ENCODE assay signal across 18 cellular contexts in genomic region chr12:3363608-3364007, GRCh38.
DNase-seq lines count a peak whose midpoint lies in the region; ATAC-seq and TF ChIP-seq lines count a peak whose summit lies in the region.
"Had no signal": no experiment of that assay in that cellular context is flagged by ENCODE, and none has a peak within 500 bp of the region (broad histone marks: within the 10 kb centered on the region; RNA-seq: fewer than 3 reads in every experiment).

No MANE protein-coding gene starts in this region.

- DNase-seq in Right ventricle myocardium inferior (ENCODE audit: missing footprints) = no peak
- DNase-seq in left ventricle myocardium inferior = no peak
- DNase-seq in UCSD-AML1 (lab: John Stamatoyannopoulos, UW; ENCODE audit: unreplicated experiment) = peak; percentile 34
- DNase-seq in left lobe of liver (ENCODE audit: low spot score) = no peak
- no peak for DNase-seq in upper lobe of right lung
- no peak for DNase-seq in erythroblast (lab: John Stamatoyannopoulos, UW)
- DNase-seq in activated CD4-positive, alpha-beta T cell treated with anti-CD3 and anti-CD28 coated beads, Interleukin-2, amount 10 ng/mL, durations not matched to agents 7 days and 5 days = no peak
- DNase-seq: activated CD4-positive, CD25-positive, alpha-beta regulatory T cell treated with anti-CD3 and anti-CD28 coated beads, Interleukin-2, amount 50 U/mL, for 72 hours; CD8-positive, alpha-beta memory T cell; IMR-90; midbrain; MM.1S; stimulated activated CD4-positive, alpha-beta T cell treated with anti-CD3 and anti-CD28 coated beads, Interleukin-4, amount 100 ng/mL, for 4 hours; T-helper 1 cell; upper lobe of left lung had no signal

- peaks cover 11% of the 10 kb centered on the region for H3K4me1 ChIP-seq in left ventricle myocardium inferior
- H3K4me1 ChIP-seq in upper lobe of right lung = no peaks in the 10 kb centered on the region
- H3K4me1 ChIP-seq: A549 had no signal

- CTCF ChIA-PET in activated CD4-positive, alpha-beta T cell treated with anti-CD3 and anti-CD28 coated beads, Interleukin-2, amount 10 ng/mL, durations not matched to agents 7 days and 5 days (lab: Charles Lee) = interaction anchor here (1.3 kb wide), 1 partner anchor 12 kb away, joined by 3 read pairs; no protein-coding TSS in a partner anchor

- H3K9me3 ChIP-seq in left ventricle myocardium inferior (replicated peaks) (no peaks in the 10 kb centered on the region), upper lobe of right lung (no peaks in the 10 kb centered on the region)
- H3K9me3 ChIP-seq: A549, upper lobe of left lung had no signal

- H3K36me3 ChIP-seq in left ventricle myocardium inferior = no peaks in the 10 kb centered on the region
- no peaks in the 10 kb centered on the region for H3K36me3 ChIP-seq in upper lobe of right lung
- H3K36me3 ChIP-seq: upper lobe of left lung had no signal

- peaks cover 3% of the 10 kb centered on the region for H3K4me1 Mint-ChIP-seq in activated CD4-positive, alpha-beta T cell treated with anti-CD3 and anti-CD28 coated beads, Interleukin-2, amount 10 ng/mL, durations not matched to agents 7 days and 5 days

- TF ChIP-seq CTCF in left ventricle myocardium inferior (IDR thresholded peaks at IDR 0.05; ENCODE audit: borderline replicate concordance) = no peak
- TF ChIP-seq CTCF in upper lobe of right lung (IDR thresholded peaks at IDR 0.05) = no peak

- no peak overlapping the region for H3K4me3 ChIP-seq in left ventricle myocardium inferior
- no peak overlapping the region for H3K4me3 ChIP-seq in upper lobe of right lung
- H3K4me3 ChIP-seq: A549, skin epidermis, upper lobe of left lung had no signal

- H3K27ac ChIP-seq in left ventricle myocardium inferior (replicated peaks) = no peak overlapping the region
- no peak overlapping the region for H3K27ac ChIP-seq in upper lobe of right lung
- H3K27ac ChIP-seq: A549, skin epidermis, upper lobe of left lung had no signal

- peaks cover 83% of the 10 kb centered on the region for H3K27me3 ChIP-seq in left ventricle myocardium inferior (ENCODE audit: low read depth)
- peaks cover 38% of the 10 kb centered on the region for H3K27me3 ChIP-seq in upper lobe of right lung

- H3K36me3 Mint-ChIP-seq in activated CD4-positive, alpha-beta T cell treated with anti-CD3 and anti-CD28 coated beads, Interleukin-2, amount 10 ng/mL, durations not matched to agents 7 days and 5 days (ENCODE audit: low read depth) = no peaks in the 10 kb centered on the region
- H3K36me3 Mint-ChIP-seq: CD8-positive, alpha-beta memory T cell had no signal

- H3K27me3 Mint-ChIP-seq in activated CD4-positive, alpha-beta T cell treated with anti-CD3 and anti-CD28 coated beads, Interleukin-2, amount 10 ng/mL, durations not matched to agents 7 days and 5 days = peaks cover 22% of the 10 kb centered on the region

- no peak for TF ChIP-seq POLR2A in erythroblast (IDR thresholded peaks at IDR 0.05; ENCODE audit: low read length)

- H3K9me3 Mint-ChIP-seq in activated CD4-positive, alpha-beta T cell treated with anti-CD3 and anti-CD28 coated beads, Interleukin-2, amount 10 ng/mL, durations not matched to agents 7 days and 5 days = no peaks in the 10 kb centered on the region
- H3K9me3 Mint-ChIP-seq: CD8-positive, alpha-beta memory T cell had no signal

- H3K27ac Mint-ChIP-seq in activated CD4-positive, alpha-beta T cell treated with anti-CD3 and anti-CD28 coated beads, Interleukin-2, amount 10 ng/mL, durations not matched to agents 7 days and 5 days = no peak overlapping the region
- H3K27ac Mint-ChIP-seq: CD8-positive, alpha-beta memory T cell had no signal

- no peak overlapping the region for H3K4me3 Mint-ChIP-seq in activated CD4-positive, alpha-beta T cell treated with anti-CD3 and anti-CD28 coated beads, Interleukin-2, amount 10 ng/mL, durations not matched to agents 7 days and 5 days
- H3K4me3 Mint-ChIP-seq: CD8-positive, alpha-beta memory T cell had no signal

- peak; percentile 65 for ATAC-seq in Right ventricle myocardium inferior
- ATAC-seq in left lobe of liver = peak; percentile 48
- peak; percentile 35 for ATAC-seq in upper lobe of right lung
- ATAC-seq in HG02852 (IDR thresholded peaks at IDR 0.05; ENCODE audit: unreplicated experiment) = no peak
- ATAC-seq: A549 had no signal

- POLR2A ChIA-PET in activated CD4-positive, alpha-beta T cell treated with anti-CD3 and anti-CD28 coated beads, Interleukin-2, amount 10 ng/mL, durations not matched to agents 7 days and 5 days (lab: Charles Lee) = no interaction called here

- intact Hi-C loops in Right ventricle myocardium inferior (cut with DNase I) = no loop called here
- intact Hi-C loops in left ventricle myocardium inferior (cut with micrococcal nuclease) = no loop called here
- intact Hi-C loops in upper lobe of right lung (cut with DNase I) = no loop called here
